In genomic region chr10:70078937-70079336, GRCh38 we compare ENCODE assay signal across 1 cellular context.
TF ChIP-seq lines count a peak whose summit lies in the region.

No MANE protein-coding gene starts in this region.

TF ChIP-seq in H1, 55 proteins besides CTCF, POLR2A, EP300 and RAD21 (continued from another document):
- TF ChIP-seq PHF8 (conservative IDR thresholded peaks at IDR 0.05; ENCODE audit: low read depth, low read length) (no peak), TBP (IDR thresholded peaks at IDR 0.05; ENCODE audit: low read depth, low read length) (no peak), ASH2L (IDR thresholded peaks at IDR 0.05; ENCODE audit: low read length) (no peak), SP1 (IDR thresholded peaks at IDR 0.05; ENCODE audit: low read depth, low read length) (no peak), EGR1 (IDR thresholded peaks at IDR 0.05; ENCODE audit: borderline replicate concordance, low read depth, low read length) (no peak), CEBPB (IDR thresholded peaks at IDR 0.05; ENCODE audit: low read depth, low read length) (no peak), BCL11A (IDR thresholded peaks at IDR 0.05; ENCODE audit: low read depth in 2 of 2, low read length in 2 of 2) (no peak), FOSL1 (IDR thresholded peaks at IDR 0.05; ENCODE audit: insufficient read depth, low read depth, low read length) (no peak), SUZ12 (IDR thresholded peaks at IDR 0.05; ENCODE audit: low read length) (no peak), SAP30 (IDR thresholded peaks at IDR 0.05; ENCODE audit: insufficient read depth, insufficient replicate concordance, low read length) (no peak), KDM5A (IDR thresholded peaks at IDR 0.05; ENCODE audit: low read length) (no peak), TAF1 (IDR thresholded peaks at IDR 0.05; ENCODE audit: low read depth, low read length) (no peak), NANOG (IDR thresholded peaks at IDR 0.05; ENCODE audit: insufficient read depth, low read depth, low read length, poor library complexity, severe bottlenecking) (no peak)
